ENCODE assay signal across 26 cellular contexts in the genomic region with DNA sequence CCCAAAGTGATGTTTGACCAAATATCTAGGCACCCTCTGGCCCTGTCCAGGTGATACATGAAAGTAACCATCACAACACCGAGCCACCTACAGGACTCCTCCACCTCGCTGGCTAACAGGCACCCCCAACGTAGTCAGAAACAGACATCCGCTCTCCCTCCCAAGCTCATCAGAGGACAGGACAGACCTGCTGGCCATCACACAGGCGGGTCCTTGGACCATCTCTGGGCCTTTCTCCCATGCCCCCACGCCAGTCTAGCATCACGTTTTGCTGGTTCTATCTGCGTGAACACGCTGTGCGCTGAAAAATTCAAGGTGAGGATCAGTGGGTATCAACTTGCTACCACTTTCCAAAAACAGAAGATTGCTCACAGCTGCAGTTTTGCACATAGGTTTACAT.
"Had no signal": no experiment of that assay in that cellular context is flagged by ENCODE, and none has a peak within 500 bp of the region (broad histone marks: within the 10 kb centered on the region; RNA-seq: fewer than 3 reads in every experiment).

No MANE protein-coding gene starts in this region.

- H3K27me3 ChIP-seq: colonic mucosa, right lobe of liver, suprapubic skin, thyroid gland, upper lobe of left lung had no signal

- H3K27ac ChIP-seq: colonic mucosa, parathyroid adenoma, right lobe of liver, suprapubic skin, thyroid gland had no signal

- H3K4me3 ChIP-seq: colonic mucosa, lung, right lobe of liver, smooth muscle cell, suprapubic skin, thyroid gland, upper lobe of left lung had no signal

- H3K9me3 Mint-ChIP-seq: central memory CD8-positive, alpha-beta T cell; stimulated activated naive CD8-positive, alpha-beta T cell treated with anti-CD3 and anti-CD28 coated beads, Interleukin-15, amount 100 ng/mL, for 72 hours had no signal

- H3K4me3 Mint-ChIP-seq: central memory CD8-positive, alpha-beta T cell; naive thymus-derived CD4-positive, alpha-beta T cell; nephron; stimulated activated naive CD8-positive, alpha-beta T cell treated with anti-CD3 and anti-CD28 coated beads, Interleukin-15, amount 100 ng/mL, for 72 hours had no signal

- H3K27ac Mint-ChIP-seq: naive thymus-derived CD4-positive, alpha-beta T cell; nephron; progenitor cell of endocrine pancreas had no signal

- ATAC-seq: left lobe of liver; naive thymus-derived CD4-positive, alpha-beta T cell; stimulated activated naive CD8-positive, alpha-beta T cell treated with anti-CD3 and anti-CD28 coated beads, Interleukin-15, amount 100 ng/mL, for 72 hours had no signal

- H3K4me1 Mint-ChIP-seq: central memory CD8-positive, alpha-beta T cell; stimulated activated naive CD8-positive, alpha-beta T cell treated with anti-CD3 and anti-CD28 coated beads, Interleukin-15, amount 100 ng/mL, for 72 hours had no signal

- DNase-seq: colonic mucosa; dermis blood vessel endothelial cell; effector memory CD4-positive, alpha-beta T cell; erythroblast; head of caudate nucleus; mesenchymal stem cell; midbrain; naive thymus-derived CD4-positive, alpha-beta T cell; occipital lobe; stimulated activated CD4-positive, alpha-beta T cell treated with anti-CD3 and anti-CD28 coated beads, Interleukin-12 subunit alpha, Interleukin-12 subunit beta, amount 100 ng/mL, for 4 hours; stimulated activated CD4-positive, alpha-beta T cell treated with anti-CD3 and anti-CD28 coated beads, Interleukin-1b, Interleukin-23, amount 100 ng/mL, for 48 hours; stimulated activated CD4-positive, alpha-beta T cell treated with anti-CD3 and anti-CD28 coated beads, Interleukin-4, amount 100 ng/mL, for 1 hour; stimulated activated CD8-positive, alpha-beta memory T cell treated with anti-CD3 and anti-CD28 coated beads, Interleukin-4, amount 100 ng/mL, for 48 hours; stimulated activated naive CD4-positive, alpha-beta T cell; stimulated activated naive CD8-positive, alpha-beta T cell treated with anti-CD3 and anti-CD28 coated beads, Interleukin-15, amount 100 ng/mL, for 72 hours; thyroid gland had no signal

- H3K36me3 Mint-ChIP-seq: naive thymus-derived CD4-positive, alpha-beta T cell had no signal

- H3K36me3 ChIP-seq: colonic mucosa, right lobe of liver, suprapubic skin, thyroid gland, upper lobe of left lung had no signal
